ENCODE assay signal across 12 cellular contexts in the genomic region with DNA sequence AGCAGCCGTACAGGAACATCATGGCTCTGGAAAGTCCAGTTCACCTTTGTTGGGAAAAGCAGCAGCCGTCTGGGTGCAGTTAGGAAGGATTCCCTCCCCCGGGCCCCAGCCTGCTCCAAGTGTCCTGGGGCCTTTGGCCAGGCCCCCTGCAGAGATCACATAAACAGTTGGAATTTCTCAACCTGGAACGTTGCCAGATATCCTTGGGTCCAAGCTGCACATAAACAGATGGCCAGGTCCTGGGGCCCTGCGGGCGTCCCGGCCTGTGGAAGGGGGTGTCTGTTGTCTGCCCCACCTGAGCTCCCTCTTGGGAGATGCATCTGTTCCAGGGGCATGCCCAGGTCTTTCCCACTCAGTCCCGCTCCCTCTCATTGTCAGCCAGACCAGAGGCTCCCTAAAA.
DNase-seq lines count a peak whose midpoint lies in the region; ATAC-seq and TF ChIP-seq lines count a peak whose summit lies in the region.
"Had no signal": no experiment of that assay in that cellular context is flagged by ENCODE, and none has a peak within 500 bp of the region (broad histone marks: within the 10 kb centered on the region; RNA-seq: fewer than 3 reads in every experiment).

No MANE protein-coding gene starts in this region.

- H3K9me3 Mint-ChIP-seq in activated CD4-positive, alpha-beta T cell treated with anti-CD3 and anti-CD28 coated beads, Interleukin-2, amount 10 ng/mL, durations not matched to agents 7 days and 5 days, result peaks cover 1% of the 10 kb centered on the region
- H3K9me3 Mint-ChIP-seq in CD8-positive, alpha-beta memory T cell, result no peaks in the 10 kb centered on the region
- H3K9me3 Mint-ChIP-seq: activated T-helper 1 cell treated with anti-CD3 and anti-CD28 coated beads, Interleukin-12 subunit alpha, Interleukin-12 subunit beta, Interleukin-2, Interleukin-4 antibody, amounts not matched to agents 30 ng/mL and 10 ng/mL and 1 ng/mL, durations not matched to agents 14 hours and 24 hours and 36 hours; naive thymus-derived CD8-positive, alpha-beta T cell had no signal

- H3K27ac Mint-ChIP-seq in activated CD4-positive, alpha-beta T cell treated with anti-CD3 and anti-CD28 coated beads, Interleukin-2, amount 10 ng/mL, durations not matched to agents 7 days and 5 days, result no peak overlapping the region
- no peak overlapping the region for H3K27ac Mint-ChIP-seq in CD8-positive, alpha-beta memory T cell
- H3K27ac Mint-ChIP-seq: activated B cell treated with CpG ODN at 0.5 μM for 24 hours; activated T-helper 1 cell treated with anti-CD3 and anti-CD28 coated beads, Interleukin-12 subunit alpha, Interleukin-12 subunit beta, Interleukin-2, Interleukin-4 antibody, amounts not matched to agents 30 ng/mL and 10 ng/mL and 1 ng/mL, durations not matched to agents 14 hours and 24 hours and 36 hours; IgD-negative memory B cell; naive thymus-derived CD8-positive, alpha-beta T cell had no signal

- H3K36me3 Mint-ChIP-seq in activated CD4-positive, alpha-beta T cell treated with anti-CD3 and anti-CD28 coated beads, Interleukin-2, amount 10 ng/mL, durations not matched to agents 7 days and 5 days (ENCODE audit: low read depth), result no peaks in the 10 kb centered on the region
- H3K36me3 Mint-ChIP-seq in CD8-positive, alpha-beta memory T cell, result no peaks in the 10 kb centered on the region
- H3K36me3 Mint-ChIP-seq: IgD-negative memory B cell; naive thymus-derived CD8-positive, alpha-beta T cell had no signal

- H3K9ac ChIP-seq in stomach smooth muscle (ENCODE audit: low read length in 2 of 2), result peak overlapping the region in 1 of 2 donors; percentile 38

- H3K27ac ChIP-seq in cardiac muscle cell (no peak overlapping the region), stomach smooth muscle (ENCODE audit: low read length) (peak overlapping the region; percentile 93)
- no peak overlapping the region for H3K27ac ChIP-seq in CD8-positive, alpha-beta memory T cell (ENCODE audit: low read depth, low read length)

- no peak overlapping the region for H3K4me3 Mint-ChIP-seq in activated CD4-positive, alpha-beta T cell treated with anti-CD3 and anti-CD28 coated beads, Interleukin-2, amount 10 ng/mL, durations not matched to agents 7 days and 5 days
- no peak overlapping the region for H3K4me3 Mint-ChIP-seq in CD8-positive, alpha-beta memory T cell
- H3K4me3 Mint-ChIP-seq: activated B cell treated with CpG ODN at 0.5 μM for 24 hours; activated T-helper 1 cell treated with anti-CD3 and anti-CD28 coated beads, Interleukin-12 subunit alpha, Interleukin-12 subunit beta, Interleukin-2, Interleukin-4 antibody, amounts not matched to agents 30 ng/mL and 10 ng/mL and 1 ng/mL, durations not matched to agents 14 hours and 24 hours and 36 hours; IgD-negative memory B cell; naive thymus-derived CD8-positive, alpha-beta T cell had no signal

- H3K4me1 ChIP-seq in cardiac muscle cell (ENCODE audit: low read depth) (no peaks in the 10 kb centered on the region), stomach smooth muscle (ENCODE audit: control insufficient read depth, insufficient read depth, low read length) (peaks cover 74% of the 10 kb centered on the region)
- H3K4me1 ChIP-seq in CD8-positive, alpha-beta memory T cell (ENCODE audit: insufficient read depth, low read length), result no peaks in the 10 kb centered on the region

- TF ChIP-seq CTCF in cardiac muscle cell (IDR thresholded peaks at IDR 0.05; ENCODE audit: low read depth, low read length), result no peak

- H3K4me3 ChIP-seq in cardiac muscle cell (no peak overlapping the region), stomach smooth muscle (ENCODE audit: low read length in 2 of 2) (no peak overlapping the region)
- no peak overlapping the region for H3K4me3 ChIP-seq in CD8-positive, alpha-beta memory T cell (ENCODE audit: low read length)

- H3K9me3 ChIP-seq in cardiac muscle cell (ENCODE audit: low read depth) (no peaks in the 10 kb centered on the region), stomach smooth muscle (ENCODE audit: control insufficient read depth in 2 of 2, low read length in 2 of 2) (no peaks in the 10 kb centered on the region)
- H3K9me3 ChIP-seq in CD8-positive, alpha-beta memory T cell (ENCODE audit: low read length), result no peaks in the 10 kb centered on the region

- intact Hi-C loops in sciatic nerve (cut with DNase I), result no loop called here

- CTCF ChIA-PET in HEK293T (lab: Yijun Ruan, JAX), result no interaction called here
- CTCF ChIA-PET in activated CD4-positive, alpha-beta T cell treated with anti-CD3 and anti-CD28 coated beads, Interleukin-2, amount 10 ng/mL, durations not matched to agents 7 days and 5 days (lab: Charles Lee), result no interaction called here
- CTCF ChIA-PET in CD8-positive, alpha-beta memory T cell (lab: Charles Lee), result no interaction called here

- DNase-seq in HEK293T (ENCODE audit: extremely low spot score) (peak; percentile 26), amniotic epithelial cell (ENCODE audit: low read depth) (peak; percentile 84), cardiac muscle cell (ENCODE audit: low read depth in 1 of 2, low spot score in 1 of 2) (peak; percentile 18 to 89), sciatic nerve (ENCODE audit: low spot score) (no peak)
- DNase-seq in activated CD4-positive, alpha-beta T cell treated with anti-CD3 and anti-CD28 coated beads, Interleukin-2, amount 10 ng/mL, durations not matched to agents 7 days and 5 days, result no peak
- no peak for DNase-seq in CD8-positive, alpha-beta memory T cell
- DNase-seq: activated B cell treated with CpG ODN at 0.5 μM for 24 hours; naive thymus-derived CD8-positive, alpha-beta T cell; stimulated activated CD4-positive, alpha-beta T cell treated with anti-CD3 and anti-CD28 coated beads, Interleukin-2, amount 100 ng/mL, for 48 hours had no signal

- ATAC-seq in sciatic nerve, result no peak
- ATAC-seq: naive thymus-derived CD8-positive, alpha-beta T cell had no signal

- H3K27me3 Mint-ChIP-seq in activated CD4-positive, alpha-beta T cell treated with anti-CD3 and anti-CD28 coated beads, Interleukin-2, amount 10 ng/mL, durations not matched to agents 7 days and 5 days, result no peaks in the 10 kb centered on the region
- peaks cover 2 to 4% of the 10 kb centered on the region in 2 donors for H3K27me3 Mint-ChIP-seq in CD8-positive, alpha-beta memory T cell

- no peaks in the 10 kb centered on the region for H3K27me3 ChIP-seq in cardiac muscle cell
- H3K27me3 ChIP-seq in stomach smooth muscle (ENCODE audit: control insufficient read depth in 1 of 2, insufficient read depth in 2 of 2, low read length in 2 of 2), result no peaks in the 10 kb centered on the region
- peaks cover 3% of the 10 kb centered on the region for H3K27me3 ChIP-seq in CD8-positive, alpha-beta memory T cell (ENCODE audit: insufficient read depth, low read length, poor library complexity, severe bottlenecking)

- POLR2A ChIA-PET in HEK293T (lab: Yijun Ruan, JAX), result no interaction called here
- POLR2A ChIA-PET in activated CD4-positive, alpha-beta T cell treated with anti-CD3 and anti-CD28 coated beads, Interleukin-2, amount 10 ng/mL, durations not matched to agents 7 days and 5 days (lab: Charles Lee), result no interaction called here
- POLR2A ChIA-PET in CD8-positive, alpha-beta memory T cell (lab: Charles Lee), result no interaction called here

- H3K36me3 ChIP-seq in cardiac muscle cell (no peaks in the 10 kb centered on the region), stomach smooth muscle (ENCODE audit: control insufficient read depth in 2 of 2, insufficient read depth in 2 of 2, low read length in 2 of 2) (peaks cover 7 to 13% of the 10 kb centered on the region in 2 donors)
- H3K36me3 ChIP-seq in CD8-positive, alpha-beta memory T cell (ENCODE audit: insufficient read depth, low read length), result no peaks in the 10 kb centered on the region

- H3K4me1 Mint-ChIP-seq in activated CD4-positive, alpha-beta T cell treated with anti-CD3 and anti-CD28 coated beads, Interleukin-2, amount 10 ng/mL, durations not matched to agents 7 days and 5 days, result no peaks in the 10 kb centered on the region
- no peaks in the 10 kb centered on the region for H3K4me1 Mint-ChIP-seq in CD8-positive, alpha-beta memory T cell
- H3K4me1 Mint-ChIP-seq: activated B cell treated with CpG ODN at 0.5 μM for 24 hours, IgD-negative memory B cell had no signal

TF ChIP-seq in HEK293T, 16 proteins besides CTCF, POLR2A, EP300 and RAD21:
- TF ChIP-seq HDGF (IDR thresholded peaks at IDR 0.05; ENCODE audit: borderline replicate concordance) (no peak), ARNT (IDR thresholded peaks at IDR 0.05) (no peak), ELF4 (IDR thresholded peaks at IDR 0.05) (no peak), FOXK2 (IDR thresholded peaks at IDR 0.05) (no peak), SUZ12 (IDR thresholded peaks at IDR 0.05) (no peak), ZNF384 (IDR thresholded peaks at IDR 0.05) (no peak), L3MBTL2 (conservative IDR thresholded peaks at IDR 0.05) (no peak), BHLHE40 (IDR thresholded peaks at IDR 0.05; ENCODE audit: borderline replicate concordance) (no peak), CTBP1 (IDR thresholded peaks at IDR 0.05; ENCODE audit: borderline replicate concordance) (no peak), SP1 (IDR thresholded peaks at IDR 0.05) (no peak), TARDBP (IDR thresholded peaks at IDR 0.05) (no peak), FOXA1 (IDR thresholded peaks at IDR 0.05) (no peak), NFRKB (IDR thresholded peaks at IDR 0.05) (no peak)
- TF ChIP-seq, protein P1, sequence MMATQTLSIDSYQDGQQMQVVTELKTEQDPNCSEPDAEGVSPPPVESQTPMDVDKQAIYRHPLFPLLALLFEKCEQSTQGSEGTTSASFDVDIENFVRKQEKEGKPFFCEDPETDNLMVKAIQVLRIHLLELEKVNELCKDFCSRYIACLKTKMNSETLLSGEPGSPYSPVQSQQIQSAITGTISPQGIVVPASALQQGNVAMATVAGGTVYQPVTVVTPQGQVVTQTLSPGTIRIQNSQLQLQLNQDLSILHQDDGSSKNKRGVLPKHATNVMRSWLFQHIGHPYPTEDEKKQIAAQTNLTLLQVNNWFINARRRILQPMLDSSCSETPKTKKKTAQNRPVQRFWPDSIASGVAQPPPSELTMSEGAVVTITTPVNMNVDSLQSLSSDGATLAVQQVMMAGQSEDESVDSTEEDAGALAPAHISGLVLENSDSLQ (IDR thresholded peaks at IDR 0.05), result no peak
TF ChIP-seq in HEK293T: peak in this region for 0.

Comparison
In these comparisons a context has a peak if more than half of its experiments do, and no peak if none do; other contexts are left out.
1. DNase-seq: peak in HEK293T (single experiment), amniotic epithelial cell (single experiment) and cardiac muscle cell (2 of 2); none in activated CD4-positive, alpha-beta T cell treated with anti-CD3 and anti-CD28 coated beads, Interleukin-2, amount 10 ng/mL, durations not matched to agents 7 days and 5 days (single experiment), CD8-positive, alpha-beta memory T cell (0 of 5) and sciatic nerve (single experiment).